1 cellular context compared by ENCODE assay signal in the genomic region with DNA sequence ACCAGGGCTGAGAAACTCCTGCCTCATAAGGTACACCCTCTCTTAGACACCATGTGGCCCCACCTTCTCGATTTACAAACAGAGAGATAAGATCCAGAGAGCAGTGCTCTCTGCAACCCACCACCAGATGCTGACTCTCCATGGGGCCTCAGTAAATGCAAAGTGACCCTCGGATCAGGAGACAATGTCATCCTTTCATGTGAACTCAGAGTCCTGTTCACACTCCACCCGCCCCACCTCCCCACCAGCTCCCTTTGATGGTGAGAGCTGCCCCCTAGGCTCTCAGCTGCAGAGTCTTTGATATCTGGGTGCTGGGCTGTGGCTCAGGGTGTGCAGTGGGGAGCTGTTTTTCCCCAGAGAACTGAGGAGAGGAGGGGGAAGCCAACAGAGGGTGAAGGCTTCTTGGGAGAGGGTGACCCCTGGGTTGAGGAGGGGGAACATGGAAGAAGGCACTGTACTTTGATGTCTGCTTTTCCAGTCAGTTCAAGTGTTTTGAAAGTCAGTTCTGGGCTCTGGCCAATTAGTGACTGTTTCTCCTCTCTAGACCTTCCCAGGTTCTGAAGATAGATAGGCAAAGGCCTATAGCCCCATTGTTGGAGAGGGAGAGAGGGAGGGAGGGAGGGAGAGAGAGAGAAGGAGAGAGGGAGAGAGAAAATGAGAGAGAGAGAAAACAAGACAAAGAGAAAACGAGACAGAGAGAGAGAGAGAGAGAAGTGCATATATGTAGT.
TF ChIP-seq lines count a peak whose summit lies in the region.

No MANE protein-coding gene starts in this region.

TF ChIP-seq in HepG2, 621 proteins besides CTCF, POLR2A, EP300 and RAD21 (continued from another document and continues in another):
- TF ChIP-seq, protein P1, sequence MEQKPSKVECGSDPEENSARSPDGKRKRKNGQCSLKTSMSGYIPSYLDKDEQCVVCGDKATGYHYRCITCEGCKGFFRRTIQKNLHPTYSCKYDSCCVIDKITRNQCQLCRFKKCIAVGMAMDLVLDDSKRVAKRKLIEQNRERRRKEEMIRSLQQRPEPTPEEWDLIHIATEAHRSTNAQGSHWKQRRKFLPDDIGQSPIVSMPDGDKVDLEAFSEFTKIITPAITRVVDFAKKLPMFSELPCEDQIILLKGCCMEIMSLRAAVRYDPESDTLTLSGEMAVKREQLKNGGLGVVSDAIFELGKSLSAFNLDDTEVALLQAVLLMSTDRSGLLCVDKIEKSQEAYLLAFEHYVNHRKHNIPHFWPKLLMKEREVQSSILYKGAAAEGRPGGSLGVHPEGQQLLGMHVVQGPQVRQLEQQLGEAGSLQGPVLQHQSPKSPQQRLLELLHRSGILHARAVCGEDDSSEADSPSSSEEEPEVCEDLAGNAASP (CRISPR knock-in tag; IDR thresholded peaks at IDR 0.05; ENCODE audit: borderline replicate concordance) = no peak
- TF ChIP-seq MYNN (CRISPR knock-in tag; IDR thresholded peaks at IDR 0.05; ENCODE audit: low read depth) (no peak), TAF15 (IDR thresholded peaks at IDR 0.05; ENCODE audit: low read depth, low read length, poor library complexity, severe bottlenecking) (no peak), KLF15 (CRISPR knock-in tag; IDR thresholded peaks at IDR 0.05; ENCODE audit: borderline replicate concordance) (no peak), ZKSCAN8 (CRISPR knock-in tag; IDR thresholded peaks at IDR 0.05; ENCODE audit: borderline replicate concordance) (no peak), SETDB1 (CRISPR knock-in tag; IDR thresholded peaks at IDR 0.05; ENCODE audit: borderline replicate concordance) (no peak), ZNF496 (CRISPR knock-in tag; IDR thresholded peaks at IDR 0.05; ENCODE audit: insufficient replicate concordance) (no peak)
- TF ChIP-seq, protein P2, sequence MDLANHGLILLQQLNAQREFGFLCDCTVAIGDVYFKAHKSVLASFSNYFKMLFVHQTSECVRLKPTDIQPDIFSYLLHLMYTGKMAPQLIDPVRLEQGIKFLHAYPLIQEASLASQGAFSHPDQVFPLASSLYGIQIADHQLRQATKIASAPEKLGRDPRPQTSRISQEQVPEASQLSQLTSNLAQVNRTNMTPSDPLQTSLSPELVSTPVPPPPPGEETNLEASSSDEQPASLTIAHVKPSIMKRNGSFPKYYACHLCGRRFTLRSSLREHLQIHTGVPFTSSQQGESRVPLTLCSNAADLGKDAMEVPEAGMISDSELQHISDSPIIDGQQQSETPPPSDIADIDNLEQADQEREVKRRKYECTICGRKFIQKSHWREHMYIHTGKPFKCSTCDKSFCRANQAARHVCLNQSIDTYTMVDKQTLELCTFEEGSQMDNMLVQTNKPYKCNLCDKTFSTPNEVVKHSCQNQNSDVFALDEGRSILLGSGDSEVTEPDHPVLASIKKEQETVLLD (CRISPR knock-in tag; IDR thresholded peaks at IDR 0.05; ENCODE audit: low read depth) = no peak
- TF ChIP-seq, protein P3, sequence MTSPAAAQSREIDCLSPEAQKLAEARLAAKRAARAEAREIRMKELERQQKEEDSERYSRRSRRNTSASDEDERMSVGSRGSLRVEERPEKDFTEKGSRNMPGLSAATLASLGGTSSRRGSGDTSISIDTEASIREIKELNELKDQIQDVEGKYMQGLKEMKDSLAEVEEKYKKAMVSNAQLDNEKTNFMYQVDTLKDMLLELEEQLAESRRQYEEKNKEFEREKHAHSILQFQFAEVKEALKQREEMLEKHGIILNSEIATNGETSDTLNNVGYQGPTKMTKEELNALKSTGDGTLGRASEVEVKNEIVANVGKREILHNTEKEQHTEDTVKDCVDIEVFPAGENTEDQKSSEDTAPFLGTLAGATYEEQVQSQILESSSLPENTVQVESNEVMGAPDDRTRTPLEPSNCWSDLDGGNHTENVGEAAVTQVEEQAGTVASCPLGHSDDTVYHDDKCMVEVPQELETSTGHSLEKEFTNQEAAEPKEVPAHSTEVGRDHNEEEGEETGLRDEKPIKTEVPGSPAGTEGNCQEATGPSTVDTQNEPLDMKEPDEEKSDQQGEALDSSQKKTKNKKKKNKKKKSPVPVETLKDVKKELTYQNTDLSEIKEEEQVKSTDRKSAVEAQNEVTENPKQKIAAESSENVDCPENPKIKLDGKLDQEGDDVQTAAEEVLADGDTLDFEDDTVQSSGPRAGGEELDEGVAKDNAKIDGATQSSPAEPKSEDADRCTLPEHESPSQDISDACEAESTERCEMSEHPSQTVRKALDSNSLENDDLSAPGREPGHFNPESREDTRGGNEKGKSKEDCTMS (CRISPR knock-in tag; conservative IDR thresholded peaks at IDR 0.05) = no peak
- TF ChIP-seq, protein P4, sequence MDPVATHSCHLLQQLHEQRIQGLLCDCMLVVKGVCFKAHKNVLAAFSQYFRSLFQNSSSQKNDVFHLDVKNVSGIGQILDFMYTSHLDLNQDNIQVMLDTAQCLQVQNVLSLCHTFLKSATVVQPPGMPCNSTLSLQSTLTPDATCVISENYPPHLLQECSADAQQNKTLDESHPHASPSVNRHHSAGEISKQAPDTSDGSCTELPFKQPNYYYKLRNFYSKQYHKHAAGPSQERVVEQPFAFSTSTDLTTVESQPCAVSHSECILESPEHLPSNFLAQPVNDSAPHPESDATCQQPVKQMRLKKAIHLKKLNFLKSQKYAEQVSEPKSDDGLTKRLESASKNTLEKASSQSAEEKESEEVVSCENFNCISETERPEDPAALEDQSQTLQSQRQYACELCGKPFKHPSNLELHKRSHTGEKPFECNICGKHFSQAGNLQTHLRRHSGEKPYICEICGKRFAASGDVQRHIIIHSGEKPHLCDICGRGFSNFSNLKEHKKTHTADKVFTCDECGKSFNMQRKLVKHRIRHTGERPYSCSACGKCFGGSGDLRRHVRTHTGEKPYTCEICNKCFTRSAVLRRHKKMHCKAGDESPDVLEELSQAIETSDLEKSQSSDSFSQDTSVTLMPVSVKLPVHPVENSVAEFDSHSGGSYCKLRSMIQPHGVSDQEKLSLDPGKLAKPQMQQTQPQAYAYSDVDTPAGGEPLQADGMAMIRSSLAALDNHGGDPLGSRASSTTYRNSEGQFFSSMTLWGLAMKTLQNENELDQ (CRISPR knock-in tag; IDR thresholded peaks at IDR 0.05; ENCODE audit: borderline replicate concordance) = no peak
- TF ChIP-seq, protein P5, sequence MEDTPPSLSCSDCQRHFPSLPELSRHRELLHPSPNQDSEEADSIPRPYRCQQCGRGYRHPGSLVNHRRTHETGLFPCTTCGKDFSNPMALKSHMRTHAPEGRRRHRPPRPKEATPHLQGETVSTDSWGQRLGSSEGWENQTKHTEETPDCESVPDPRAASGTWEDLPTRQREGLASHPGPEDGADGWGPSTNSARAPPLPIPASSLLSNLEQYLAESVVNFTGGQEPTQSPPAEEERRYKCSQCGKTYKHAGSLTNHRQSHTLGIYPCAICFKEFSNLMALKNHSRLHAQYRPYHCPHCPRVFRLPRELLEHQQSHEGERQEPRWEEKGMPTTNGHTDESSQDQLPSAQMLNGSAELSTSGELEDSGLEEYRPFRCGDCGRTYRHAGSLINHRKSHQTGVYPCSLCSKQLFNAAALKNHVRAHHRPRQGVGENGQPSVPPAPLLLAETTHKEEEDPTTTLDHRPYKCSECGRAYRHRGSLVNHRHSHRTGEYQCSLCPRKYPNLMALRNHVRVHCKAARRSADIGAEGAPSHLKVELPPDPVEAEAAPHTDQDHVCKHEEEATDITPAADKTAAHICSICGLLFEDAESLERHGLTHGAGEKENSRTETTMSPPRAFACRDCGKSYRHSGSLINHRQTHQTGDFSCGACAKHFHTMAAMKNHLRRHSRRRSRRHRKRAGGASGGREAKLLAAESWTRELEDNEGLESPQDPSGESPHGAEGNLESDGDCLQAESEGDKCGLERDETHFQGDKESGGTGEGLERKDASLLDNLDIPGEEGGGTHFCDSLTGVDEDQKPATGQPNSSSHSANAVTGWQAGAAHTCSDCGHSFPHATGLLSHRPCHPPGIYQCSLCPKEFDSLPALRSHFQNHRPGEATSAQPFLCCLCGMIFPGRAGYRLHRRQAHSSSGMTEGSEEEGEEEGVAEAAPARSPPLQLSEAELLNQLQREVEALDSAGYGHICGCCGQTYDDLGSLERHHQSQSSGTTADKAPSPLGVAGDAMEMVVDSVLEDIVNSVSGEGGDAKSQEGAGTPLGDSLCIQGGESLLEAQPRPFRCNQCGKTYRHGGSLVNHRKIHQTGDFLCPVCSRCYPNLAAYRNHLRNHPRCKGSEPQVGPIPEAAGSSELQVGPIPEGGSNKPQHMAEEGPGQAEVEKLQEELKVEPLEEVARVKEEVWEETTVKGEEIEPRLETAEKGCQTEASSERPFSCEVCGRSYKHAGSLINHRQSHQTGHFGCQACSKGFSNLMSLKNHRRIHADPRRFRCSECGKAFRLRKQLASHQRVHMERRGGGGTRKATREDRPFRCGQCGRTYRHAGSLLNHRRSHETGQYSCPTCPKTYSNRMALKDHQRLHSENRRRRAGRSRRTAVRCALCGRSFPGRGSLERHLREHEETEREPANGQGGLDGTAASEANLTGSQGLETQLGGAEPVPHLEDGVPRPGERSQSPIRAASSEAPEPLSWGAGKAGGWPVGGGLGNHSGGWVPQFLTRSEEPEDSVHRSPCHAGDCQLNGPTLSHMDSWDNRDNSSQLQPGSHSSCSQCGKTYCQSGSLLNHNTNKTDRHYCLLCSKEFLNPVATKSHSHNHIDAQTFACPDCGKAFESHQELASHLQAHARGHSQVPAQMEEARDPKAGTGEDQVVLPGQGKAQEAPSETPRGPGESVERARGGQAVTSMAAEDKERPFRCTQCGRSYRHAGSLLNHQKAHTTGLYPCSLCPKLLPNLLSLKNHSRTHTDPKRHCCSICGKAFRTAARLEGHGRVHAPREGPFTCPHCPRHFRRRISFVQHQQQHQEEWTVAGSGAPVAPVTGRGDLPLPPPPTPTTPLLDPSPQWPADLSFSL (CRISPR knock-in tag; IDR thresholded peaks at IDR 0.05) = no peak
- TF ChIP-seq, protein P6, sequence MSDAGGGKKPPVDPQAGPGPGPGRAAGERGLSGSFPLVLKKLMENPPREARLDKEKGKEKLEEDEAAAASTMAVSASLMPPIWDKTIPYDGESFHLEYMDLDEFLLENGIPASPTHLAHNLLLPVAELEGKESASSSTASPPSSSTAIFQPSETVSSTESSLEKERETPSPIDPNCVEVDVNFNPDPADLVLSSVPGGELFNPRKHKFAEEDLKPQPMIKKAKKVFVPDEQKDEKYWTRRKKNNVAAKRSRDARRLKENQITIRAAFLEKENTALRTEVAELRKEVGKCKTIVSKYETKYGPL (CRISPR knock-in tag; IDR thresholded peaks at IDR 0.05) = no peak
- TF ChIP-seq, protein P7, sequence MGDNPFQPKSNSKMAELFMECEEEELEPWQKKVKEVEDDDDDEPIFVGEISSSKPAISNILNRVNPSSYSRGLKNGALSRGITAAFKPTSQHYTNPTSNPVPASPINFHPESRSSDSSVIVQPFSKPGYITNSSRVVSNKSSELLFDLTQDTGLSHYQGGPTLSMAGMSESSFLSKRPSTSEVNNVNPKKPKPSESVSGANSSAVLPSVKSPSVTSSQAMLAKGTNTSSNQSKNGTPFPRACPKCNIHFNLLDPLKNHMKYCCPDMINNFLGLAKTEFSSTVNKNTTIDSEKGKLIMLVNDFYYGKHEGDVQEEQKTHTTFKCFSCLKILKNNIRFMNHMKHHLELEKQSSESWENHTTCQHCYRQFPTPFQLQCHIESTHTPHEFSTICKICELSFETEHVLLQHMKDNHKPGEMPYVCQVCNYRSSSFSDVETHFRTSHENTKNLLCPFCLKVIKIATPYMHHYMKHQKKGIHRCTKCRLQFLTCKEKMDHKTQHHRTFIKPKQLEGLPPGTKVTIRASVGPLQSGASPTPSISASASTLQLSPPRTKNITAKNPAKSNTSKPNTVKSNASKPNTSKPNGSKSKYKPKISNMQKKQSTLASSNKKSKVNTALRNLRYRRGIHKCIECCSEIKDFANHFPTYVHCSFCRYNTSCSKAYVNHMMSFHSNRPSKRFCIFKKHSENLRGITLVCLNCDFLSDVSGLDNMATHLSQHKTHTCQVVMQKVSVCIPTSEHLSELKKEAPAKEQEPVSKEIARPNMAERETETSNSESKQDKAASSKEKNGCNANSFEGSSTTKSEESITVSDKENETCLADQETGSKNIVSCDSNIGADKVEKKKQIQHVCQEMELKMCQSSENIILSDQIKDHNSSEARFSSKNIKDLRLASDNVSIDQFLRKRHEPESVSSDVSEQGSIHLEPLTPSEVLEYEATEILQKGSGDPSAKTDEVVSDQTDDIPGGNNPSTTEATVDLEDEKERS (CRISPR knock-in tag; IDR thresholded peaks at IDR 0.05) = no peak
- TF ChIP-seq, protein P8, sequence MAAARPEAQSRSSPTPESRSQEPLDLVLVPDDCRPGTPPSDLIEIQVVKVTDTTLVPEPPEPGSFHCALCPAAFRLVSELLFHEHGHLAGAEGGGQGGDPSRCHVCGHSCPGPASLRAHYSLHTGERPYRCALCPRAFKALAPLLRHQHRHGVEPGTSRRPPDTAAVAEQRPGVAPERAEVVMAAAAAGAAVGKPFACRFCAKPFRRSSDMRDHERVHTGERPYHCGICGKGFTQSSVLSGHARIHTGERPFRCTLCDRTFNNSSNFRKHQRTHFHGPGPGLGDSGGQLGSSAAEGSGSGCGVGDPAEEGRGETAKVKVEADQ (CRISPR knock-in tag; IDR thresholded peaks at IDR 0.05; ENCODE audit: borderline replicate concordance) = no peak
- TF ChIP-seq, protein P9, sequence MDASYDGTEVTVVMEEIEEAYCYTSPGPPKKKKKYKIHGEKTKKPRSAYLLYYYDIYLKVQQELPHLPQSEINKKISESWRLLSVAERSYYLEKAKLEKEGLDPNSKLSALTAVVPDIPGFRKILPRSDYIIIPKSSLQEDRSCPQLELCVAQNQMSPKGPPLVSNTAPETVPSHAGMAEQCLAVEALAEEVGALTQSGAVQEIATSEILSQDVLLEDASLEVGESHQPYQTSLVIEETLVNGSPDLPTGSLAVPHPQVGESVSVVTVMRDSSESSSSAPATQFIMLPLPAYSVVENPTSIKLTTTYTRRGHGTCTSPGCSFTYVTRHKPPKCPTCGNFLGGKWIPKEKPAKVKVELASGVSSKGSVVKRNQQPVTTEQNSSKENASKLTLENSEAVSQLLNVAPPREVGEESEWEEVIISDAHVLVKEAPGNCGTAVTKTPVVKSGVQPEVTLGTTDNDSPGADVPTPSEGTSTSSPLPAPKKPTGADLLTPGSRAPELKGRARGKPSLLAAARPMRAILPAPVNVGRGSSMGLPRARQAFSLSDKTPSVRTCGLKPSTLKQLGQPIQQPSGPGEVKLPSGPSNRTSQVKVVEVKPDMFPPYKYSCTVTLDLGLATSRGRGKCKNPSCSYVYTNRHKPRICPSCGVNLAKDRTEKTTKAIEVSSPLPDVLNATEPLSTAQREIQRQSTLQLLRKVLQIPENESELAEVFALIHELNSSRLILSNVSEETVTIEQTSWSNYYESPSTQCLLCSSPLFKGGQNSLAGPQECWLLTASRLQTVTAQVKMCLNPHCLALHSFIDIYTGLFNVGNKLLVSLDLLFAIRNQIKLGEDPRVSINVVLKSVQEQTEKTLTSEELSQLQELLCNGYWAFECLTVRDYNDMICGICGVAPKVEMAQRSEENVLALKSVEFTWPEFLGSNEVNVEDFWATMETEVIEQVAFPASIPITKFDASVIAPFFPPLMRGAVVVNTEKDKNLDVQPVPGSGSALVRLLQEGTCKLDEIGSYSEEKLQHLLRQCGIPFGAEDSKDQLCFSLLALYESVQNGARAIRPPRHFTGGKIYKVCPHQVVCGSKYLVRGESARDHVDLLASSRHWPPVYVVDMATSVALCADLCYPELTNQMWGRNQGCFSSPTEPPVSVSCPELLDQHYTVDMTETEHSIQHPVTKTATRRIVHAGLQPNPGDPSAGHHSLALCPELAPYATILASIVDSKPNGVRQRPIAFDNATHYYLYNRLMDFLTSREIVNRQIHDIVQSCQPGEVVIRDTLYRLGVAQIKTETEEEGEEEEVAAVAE (CRISPR knock-in tag; IDR thresholded peaks at IDR 0.05; ENCODE audit: borderline replicate concordance) = no peak
